33 cellular contexts compared by ENCODE assay signal in genomic region chr20:9878096-9878495, GRCh38. TPM values are rescaled to one million over a fixed set of nuclear protein-coding genes. Genes with fewer than 3 reads are reported as not detected.
"Had no signal": no experiment of that assay in that cellular context is flagged by ENCODE, and none has a peak within 500 bp of the region (broad histone marks: within the 10 kb centered on the region; RNA-seq: fewer than 3 reads in every experiment).

No MANE protein-coding gene starts in this region.

- H3K4me3 ChIP-seq: body of pancreas, cardiac muscle cell, coronary artery, dorsolateral prefrontal cortex, gastrocnemius medialis, left ventricle myocardium inferior, lung, right atrium auricular region, thoracic aorta, vagina had no signal

- DNase-seq: activated CD4-positive, alpha-beta T cell treated with anti-CD3 and anti-CD28 coated beads for 36 hours; activated CD8-positive, alpha-beta memory T cell treated with anti-CD3 and anti-CD28 coated beads, Interleukin-2, amount 10 ng/mL, durations not matched to agents 7 days and 5 days; activated CD8-positive, alpha-beta T cell treated with anti-CD3 and anti-CD28 coated beads, Interleukin-2, amount 10 ng/mL, durations not matched to agents 7 days and 5 days; activated T-cell treated with anti-CD3 and anti-CD28 coated beads, Interleukin-2, amount 50 U/mL, for 48 hours; aorta; body of pancreas; cerebellar nuclear complex; dorsolateral prefrontal cortex; effector memory CD4-positive, alpha-beta T cell; gastrocnemius medialis; glutamatergic neuron; islet precursor cell; left ventricle myocardium inferior; mesendoderm; stimulated activated CD4-positive, alpha-beta T cell treated with anti-CD3 and anti-CD28 coated beads, Interleukin-4, amount 100 ng/mL, for 1 hour; T-helper 17 cell had no signal

- ATAC-seq: activated CD4-positive, alpha-beta T cell treated with anti-CD3 and anti-CD28 coated beads for 36 hours; activated CD8-positive, alpha-beta memory T cell treated with anti-CD3 and anti-CD28 coated beads, Interleukin-2, amount 10 ng/mL, durations not matched to agents 7 days and 5 days; activated CD8-positive, alpha-beta T cell treated with anti-CD3 and anti-CD28 coated beads, Interleukin-2, amount 10 ng/mL, durations not matched to agents 7 days and 5 days; activated naive CD4-positive, alpha-beta T cell treated with anti-CD3 and anti-CD28 coated beads, Interleukin-2, amount 50 U/mL, for 72 hours; body of pancreas; esophagus mucosa; gastrocnemius medialis; natural killer cell treated with Interleukin-12 subunit alpha and Interleukin-12 subunit beta and Interleukin-15 and Interleukin-18, amount 100 ng/mL, for 72 hours; stimulated activated effector memory CD8-positive, alpha-beta T cell treated with anti-CD3 and anti-CD28 coated beads, Interleukin-12 subunit alpha, Interleukin-12 subunit beta, amount 100 ng/mL, for 72 hours; T-helper 17 cell; WTC11 had no signal

- H3K27ac ChIP-seq: body of pancreas, cardiac muscle cell, coronary artery, dorsolateral prefrontal cortex, gastrocnemius medialis, left ventricle myocardium inferior, right atrium auricular region, thoracic aorta, vagina had no signal

- H3K36me3 ChIP-seq: cardiac muscle cell, gastrocnemius medialis, left ventricle myocardium inferior, right atrium auricular region, thoracic aorta, vagina had no signal

- H3K4me1 ChIP-seq: body of pancreas, gastrocnemius medialis, left ventricle myocardium inferior, right atrium auricular region, vagina had no signal

- H3K9me3 ChIP-seq: body of pancreas, gastrocnemius medialis, right atrium auricular region, thoracic aorta, vagina had no signal

- H3K27me3 ChIP-seq: body of pancreas, cardiac muscle cell, dorsolateral prefrontal cortex, gastrocnemius medialis, right atrium auricular region, vagina had no signal

RNA-seq across cellular contexts. Expression of gene PAK5, which starts 39.2 kb away (rescaled TPM):
- total RNA-seq: activated CD4-positive, alpha-beta T cell treated with anti-CD3 and anti-CD28 coated beads for 36 hours; activated CD8-positive, alpha-beta memory T cell treated with anti-CD3 and anti-CD28 coated beads, Interleukin-2, amount 10 ng/mL, durations not matched to agents 7 days and 5 days; activated CD8-positive, alpha-beta T cell treated with anti-CD3 and anti-CD28 coated beads, Interleukin-2, amount 10 ng/mL, durations not matched to agents 7 days and 5 days; activated naive CD4-positive, alpha-beta T cell treated with anti-CD3 and anti-CD28 coated beads, Interleukin-2, amount 50 U/mL, for 72 hours; activated T-helper 2 cell treated with anti-CD3 and anti-CD28 coated beads, Interferon-gamma antibody, Interleukin-2, Interleukin-4, amounts not matched to agents 10 μg/mL and 5 μg/mL and 100 μg/mL, durations not matched to agents 14 hours and 24 hours and 36 hours; gastrocnemius medialis; left ventricle myocardium inferior; mononuclear cell; myocyte; natural killer cell treated with Interleukin-12 subunit alpha and Interleukin-12 subunit beta and Interleukin-15 and Interleukin-18, amount 100 ng/mL, for 72 hours; omental fat pad; pulmonary artery endothelial cell; subcutaneous adipose tissue; T-helper 17 cell; thoracic aorta had no signal
